Comparison of ENCODE assay signal across 11 cellular contexts in genomic region chr5:40991168-40991980, GRCh38.
DNase-seq lines count a peak whose midpoint lies in the region; ATAC-seq and TF ChIP-seq lines count a peak whose summit lies in the region.
"Had no signal": no experiment of that assay in that cellular context is flagged by ENCODE, and none has a peak within 500 bp of the region (broad histone marks: within the 10 kb centered on the region; RNA-seq: fewer than 3 reads in every experiment).

No MANE protein-coding gene starts in this region.

- TF ChIP-seq CTCF in fibroblast of mammary gland (conservative IDR thresholded peaks at IDR 0.05; ENCODE audit: control insufficient read depth, insufficient read depth, low read depth, low read length) (no peak), tibial nerve (IDR thresholded peaks at IDR 0.05) (peak in 2 of 5 experiments; percentile 28 to 29)

- H3K4me1 ChIP-seq in tibial nerve = peaks cover 0 to 44% (median 25%) of the 10 kb centered on the region in 4 donors

- no peaks in the 10 kb centered on the region for H3K9me3 ChIP-seq in tibial nerve

- 5 to 14% methylated on average over 2 of the region's 2 CpGs for WGBS in tibial nerve, 2 donors

- no peak for TF ChIP-seq POLR2A in tibial nerve (IDR thresholded peaks at IDR 0.05)

- H3K27me3 ChIP-seq in tibial nerve = no peaks in the 10 kb centered on the region

- TF ChIP-seq EP300 in tibial nerve (IDR thresholded peaks at IDR 0.05) = peak; percentile 89 to 99

- H3K27ac ChIP-seq in tibial nerve = peak overlapping the region; percentile 12 to 92 (median 72)
- H3K27ac ChIP-seq: KMS-11 had no signal

- H3K4me3 ChIP-seq in fibroblast of mammary gland (ENCODE audit: control insufficient read depth, low read depth, low read length) (no peak overlapping the region), tibial nerve (no peak overlapping the region)

- ATAC-seq in GM19467 (IDR thresholded peaks at IDR 0.05; ENCODE audit: unreplicated experiment) (no peak), GM19397 (IDR thresholded peaks at IDR 0.05; ENCODE audit: unreplicated experiment) (no peak)

- in situ Hi-C loops in SK-MEL-5 (cut with HindIII; ENCODE audit: low pct_unique_long_range_greater_than_20kb, low sequenced_read_pairs) = no loop called here

- no peaks in the 10 kb centered on the region for H3K36me3 ChIP-seq in tibial nerve

- DNase-seq in SK-MEL-5 (ENCODE audit: low read depth, low spot score) (peak; percentile 36), fibroblast of mammary gland (ENCODE audit: low read depth) (peak; percentile 96), mucosa of gallbladder (ENCODE audit: low spot score) (peak; percentile 85), tibial nerve (ENCODE audit: low spot score in 2 of 2) (peak; percentile 57 to 88), SKM-1 treated with dmso at 0.1 percent for 144 hours (lab: John Stamatoyannopoulos, UW; ENCODE audit: unreplicated experiment) (no peak), SIG-M5 treated with dmso at 0.1 percent for 504 hours (lab: John Stamatoyannopoulos, UW; ENCODE audit: unreplicated experiment) (no peak)
- DNase-seq: activated naive CD8-positive, alpha-beta T cell treated with anti-CD3 and anti-CD28 coated beads, Interleukin-2, amount 10 ng/mL, durations not matched to agents 7 days and 5 days; immature natural killer cell had no signal

Comparison
In these comparisons a context has a peak if more than half of its experiments do, and no peak if none do; other contexts are left out.
1. DNase-seq: peak in SK-MEL-5 (single experiment), fibroblast of mammary gland (single experiment), mucosa of gallbladder (single experiment) and tibial nerve (2 of 2); none in SKM-1 treated with dmso at 0.1 percent for 144 hours (single experiment) and SIG-M5 treated with dmso at 0.1 percent for 504 hours (single experiment).